ENCODE assay signal across 34 cellular contexts in the genomic region with DNA sequence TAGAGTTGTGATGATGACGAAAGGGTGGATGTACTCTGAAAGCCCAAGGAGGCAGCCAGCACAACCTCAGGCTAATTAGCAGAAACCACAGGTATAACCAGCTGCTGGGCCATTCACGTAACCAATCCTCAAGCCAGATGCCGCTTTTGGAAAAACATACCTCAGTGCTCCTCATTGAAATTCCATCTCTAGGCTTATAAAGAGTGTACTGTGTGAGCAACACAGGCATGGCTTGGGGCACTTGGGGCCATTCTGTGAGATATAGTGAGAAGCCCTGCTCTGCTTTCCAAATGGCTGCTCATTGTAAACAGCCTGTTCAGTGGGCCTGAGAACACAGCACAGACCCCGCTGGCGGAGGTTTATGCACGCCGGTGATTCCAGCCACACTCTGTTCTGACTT.
"Had no signal": no experiment of that assay in that cellular context is flagged by ENCODE, and none has a peak within 500 bp of the region (broad histone marks: within the 10 kb centered on the region; RNA-seq: fewer than 3 reads in every experiment).

No MANE protein-coding gene starts in this region.

- H3K27me3 ChIP-seq: brain microvascular endothelial cell had no signal

- H3K27me3 Mint-ChIP-seq: activated CD4-positive, alpha-beta memory T cell treated with anti-CD3 and anti-CD28 coated beads, Interleukin-2, amount 10 ng/mL, durations not matched to agents 7 days and 5 days; activated CD8-positive, alpha-beta memory T cell treated with anti-CD3 and anti-CD28 coated beads, Interleukin-2, amount 10 ng/mL, durations not matched to agents 7 days and 5 days; activated naive CD4-positive, alpha-beta T cell treated with anti-CD3 and anti-CD28 coated beads, Interleukin-2, amount 10 ng/mL, durations not matched to agents 7 days and 5 days had no signal

- H3K9me3 Mint-ChIP-seq: activated CD4-positive, alpha-beta memory T cell treated with anti-CD3 and anti-CD28 coated beads, Interleukin-2, amount 10 ng/mL, durations not matched to agents 7 days and 5 days; activated naive CD4-positive, alpha-beta T cell treated with anti-CD3 and anti-CD28 coated beads, Interleukin-2, amount 10 ng/mL, durations not matched to agents 7 days and 5 days had no signal

- DNase-seq: activated CD4-positive, alpha-beta memory T cell treated with anti-CD3 and anti-CD28 coated beads, Interleukin-2, amount 10 ng/mL, durations not matched to agents 7 days and 5 days; activated CD4-positive, alpha-beta T cell treated with anti-CD3 and anti-CD28 coated beads for 1 hour; activated CD4-positive, alpha-beta T cell treated with anti-CD3 and anti-CD28 coated beads for 48 hours; activated CD4-positive, CD25-positive, alpha-beta regulatory T cell; activated CD8-positive, alpha-beta memory T cell treated with anti-CD3 and anti-CD28 coated beads for 24 hours; activated CD8-positive, alpha-beta memory T cell treated with anti-CD3 and anti-CD28 coated beads, Interleukin-2, amount 10 ng/mL, durations not matched to agents 7 days and 5 days; activated CD8-positive, alpha-beta memory T cell treated with anti-CD3 and anti-CD28 coated beads, Interleukin-2, amount 50 U/mL, for 48 hours; activated effector memory CD4-positive, alpha-beta T cell treated with Interleukin-2 at 50 U/mL for 16 hours; activated naive CD4-positive, alpha-beta T cell treated with anti-CD3 and anti-CD28 coated beads, Interleukin-2, amount 10 ng/mL, durations not matched to agents 7 days and 5 days; activated T-cell treated with anti-CD3 and anti-CD28 coated beads, Interleukin-2, amount 50 U/mL, for 48 hours; amniotic stem cell; aorta; brain microvascular endothelial cell; central memory CD4-positive, alpha-beta T cell; NCI-H1092 treated with DMSO at 0.1 percent for 48 hours; NCI-H1417; NCI-H146; NCI-H187; NCI-H2029 treated with DMSO at 0.1 percent for 48 hours; NCI-H2107; NCI-H2171; NCI-H510A; NCI-H526; NCI-H748 treated with DMSO at 0.1 percent for 48 hours; PC-9; SIG-M5; SW 1271; T-helper 1 cell; T-helper 2 cell; T-helper 9 cell had no signal

- H3K4me3 ChIP-seq: PC-9 had no signal

- H3K36me3 ChIP-seq: brain microvascular endothelial cell had no signal

- H2AFZ ChIP-seq: PC-9 had no signal

- H3K4me2 ChIP-seq: PC-9 had no signal

- ATAC-seq: activated CD8-positive, alpha-beta memory T cell treated with anti-CD3 and anti-CD28 coated beads, Interleukin-2, amount 10 ng/mL, durations not matched to agents 7 days and 5 days; Right ventricle myocardium inferior had no signal

- H3K4me1 Mint-ChIP-seq: activated CD4-positive, alpha-beta memory T cell treated with anti-CD3 and anti-CD28 coated beads, Interleukin-2, amount 10 ng/mL, durations not matched to agents 7 days and 5 days; activated CD8-positive, alpha-beta memory T cell treated with anti-CD3 and anti-CD28 coated beads, Interleukin-2, amount 10 ng/mL, durations not matched to agents 7 days and 5 days; activated naive CD4-positive, alpha-beta T cell treated with anti-CD3 and anti-CD28 coated beads, Interleukin-2, amount 10 ng/mL, durations not matched to agents 7 days and 5 days had no signal

- H3K4me3 Mint-ChIP-seq: activated CD4-positive, alpha-beta memory T cell treated with anti-CD3 and anti-CD28 coated beads, Interleukin-2, amount 10 ng/mL, durations not matched to agents 7 days and 5 days; activated CD8-positive, alpha-beta memory T cell treated with anti-CD3 and anti-CD28 coated beads, Interleukin-2, amount 10 ng/mL, durations not matched to agents 7 days and 5 days; activated naive CD4-positive, alpha-beta T cell treated with anti-CD3 and anti-CD28 coated beads, Interleukin-2, amount 10 ng/mL, durations not matched to agents 7 days and 5 days; activated naive CD8-positive, alpha-beta T cell had no signal

- H3K36me3 Mint-ChIP-seq: activated CD8-positive, alpha-beta memory T cell treated with anti-CD3 and anti-CD28 coated beads, Interleukin-2, amount 10 ng/mL, durations not matched to agents 7 days and 5 days; activated naive CD4-positive, alpha-beta T cell treated with anti-CD3 and anti-CD28 coated beads, Interleukin-2, amount 10 ng/mL, durations not matched to agents 7 days and 5 days; activated naive CD8-positive, alpha-beta T cell had no signal

- H3K27ac Mint-ChIP-seq: activated CD4-positive, alpha-beta memory T cell treated with anti-CD3 and anti-CD28 coated beads, Interleukin-2, amount 10 ng/mL, durations not matched to agents 7 days and 5 days; activated CD8-positive, alpha-beta memory T cell treated with anti-CD3 and anti-CD28 coated beads, Interleukin-2, amount 10 ng/mL, durations not matched to agents 7 days and 5 days; activated naive CD4-positive, alpha-beta T cell treated with anti-CD3 and anti-CD28 coated beads, Interleukin-2, amount 10 ng/mL, durations not matched to agents 7 days and 5 days; activated naive CD8-positive, alpha-beta T cell had no signal

- H3K27ac ChIP-seq: brain microvascular endothelial cell, PC-9, RWPE1, VCaP had no signal
